Comparison of ENCODE assay signal across 30 cellular contexts in the genomic region with DNA sequence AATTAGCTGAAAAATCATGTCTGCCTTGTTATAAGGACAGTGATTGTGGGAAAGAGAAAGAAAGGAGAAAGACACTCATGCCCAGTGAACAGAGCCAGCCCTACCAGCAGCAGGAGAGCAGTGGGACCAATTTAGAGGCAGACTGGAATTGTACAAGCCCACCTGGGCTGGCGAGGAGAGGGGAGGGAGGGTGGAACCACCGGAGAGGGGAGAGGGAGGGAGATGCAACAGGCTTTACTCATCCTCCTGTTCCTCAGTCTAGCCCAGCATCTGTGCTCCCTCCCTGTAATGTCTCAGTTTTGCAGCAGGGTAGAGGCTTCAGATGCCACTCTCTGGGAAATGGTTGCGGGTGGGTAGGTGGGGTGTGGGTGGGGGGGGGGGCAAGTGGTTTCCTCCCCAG.
"Had no signal": no experiment of that assay in that cellular context is flagged by ENCODE, and none has a peak within 500 bp of the region (broad histone marks: within the 10 kb centered on the region; RNA-seq: fewer than 3 reads in every experiment).

No MANE protein-coding gene starts in this region.

- H3K27me3 ChIP-seq: adrenal gland, body of pancreas, breast epithelium, cardiac muscle cell, colonic mucosa, esophagus squamous epithelium, gastroesophageal sphincter, heart right ventricle had no signal

- H3K36me3 ChIP-seq: adrenal gland, breast epithelium, cardiac muscle cell, colonic mucosa, esophagus squamous epithelium, gastroesophageal sphincter had no signal

- DNase-seq: activated CD4-positive, alpha-beta memory T cell treated with anti-CD3 and anti-CD28 coated beads, Interleukin-2, amount 10 ng/mL, durations not matched to agents 7 days and 5 days; activated CD4-positive, alpha-beta T cell treated with anti-CD3 and anti-CD28 coated beads for 1 hour; activated CD4-positive, alpha-beta T cell treated with anti-CD3 and anti-CD28 coated beads for 4 hours; activated CD4-positive, alpha-beta T cell treated with anti-CD3 and anti-CD28 coated beads, Interleukin-2, amount 10 ng/mL, durations not matched to agents 7 days and 5 days; activated CD4-positive, alpha-beta T cell treated with anti-CD3 and anti-CD28 coated beads, Interleukin-2, amount 50 U/mL, for 4 hours; activated CD8-positive, alpha-beta memory T cell treated with anti-CD3 and anti-CD28 coated beads for 24 hours; activated effector memory CD4-positive, alpha-beta T cell treated with anti-CD3 and anti-CD28 coated beads, Interleukin-2, amount 50 U/mL, for 16 hours; activated naive CD4-positive, alpha-beta T cell treated with anti-CD3 and anti-CD28 coated beads for 36 hours; activated naive CD8-positive, alpha-beta T cell treated with anti-CD3 and anti-CD28 coated beads for 36 hours; activated naive CD8-positive, alpha-beta T cell treated with anti-CD3 and anti-CD28 coated beads, Interleukin-2, amount 50 U/mL, for 24 hours; activated T-cell treated with anti-CD3 and anti-CD28 coated beads, Interleukin-2, amount 50 U/mL, for 48 hours; adrenal gland; aorta; body of pancreas; central memory CD4-positive, alpha-beta T cell; cerebellar nuclear complex; colonic mucosa; effector CD8-positive, alpha-beta T cell; esophagus squamous epithelium; foreskin melanocyte; heart right ventricle; T-cell; T-helper 2 cell had no signal

- H3K27me3 Mint-ChIP-seq: activated CD4-positive, alpha-beta memory T cell treated with anti-CD3 and anti-CD28 coated beads, Interleukin-2, amount 10 ng/mL, durations not matched to agents 7 days and 5 days; activated CD4-positive, alpha-beta T cell treated with anti-CD3 and anti-CD28 coated beads, Interleukin-2, amount 10 ng/mL, durations not matched to agents 7 days and 5 days; activated naive CD4-positive, alpha-beta T cell treated with anti-CD3 and anti-CD28 coated beads, Interleukin-2, amount 50 U/mL, for 24 hours; activated naive CD8-positive, alpha-beta T cell treated with anti-CD3 and anti-CD28 coated beads for 36 hours; activated naive CD8-positive, alpha-beta T cell treated with anti-CD3 and anti-CD28 coated beads, Interleukin-2, amount 50 U/mL, for 24 hours; T-cell had no signal

- ATAC-seq: activated naive CD8-positive, alpha-beta T cell treated with anti-CD3 and anti-CD28 coated beads, Interleukin-2, amount 50 U/mL, for 24 hours; body of pancreas; gastroesophageal sphincter; heart right ventricle; T-cell; WTC11 had no signal

- H3K9me3 Mint-ChIP-seq: activated CD4-positive, alpha-beta memory T cell treated with anti-CD3 and anti-CD28 coated beads, Interleukin-2, amount 10 ng/mL, durations not matched to agents 7 days and 5 days; activated CD4-positive, alpha-beta T cell treated with anti-CD3 and anti-CD28 coated beads, Interleukin-2, amount 10 ng/mL, durations not matched to agents 7 days and 5 days; activated naive CD4-positive, alpha-beta T cell treated with anti-CD3 and anti-CD28 coated beads for 36 hours; activated naive CD4-positive, alpha-beta T cell treated with anti-CD3 and anti-CD28 coated beads, Interleukin-2, amount 50 U/mL, for 24 hours; activated naive CD8-positive, alpha-beta T cell treated with anti-CD3 and anti-CD28 coated beads for 36 hours; activated naive CD8-positive, alpha-beta T cell treated with anti-CD3 and anti-CD28 coated beads, Interleukin-2, amount 50 U/mL, for 24 hours; activated T-helper 1 cell treated with anti-CD3 and anti-CD28 coated beads, Interleukin-12 subunit alpha, Interleukin-12 subunit beta, Interleukin-2, Interleukin-4 antibody, amounts not matched to agents 30 ng/mL and 10 ng/mL and 1 ng/mL, durations not matched to agents 14 hours and 24 hours and 36 hours; activated T-helper 2 cell treated with anti-CD3 and anti-CD28 coated beads, Interferon-gamma antibody, Interleukin-2, Interleukin-4, amounts not matched to agents 10 μg/mL and 5 μg/mL and 100 μg/mL, durations not matched to agents 14 hours and 24 hours and 36 hours; T-cell; WTC11 had no signal

- H3K4me1 Mint-ChIP-seq: activated CD4-positive, alpha-beta T cell treated with anti-CD3 and anti-CD28 coated beads, Interleukin-2, amount 10 ng/mL, durations not matched to agents 7 days and 5 days; activated naive CD4-positive, alpha-beta T cell treated with anti-CD3 and anti-CD28 coated beads, Interleukin-2, amount 50 U/mL, for 24 hours; T-cell had no signal

- H3K27ac Mint-ChIP-seq: activated CD4-positive, alpha-beta memory T cell treated with anti-CD3 and anti-CD28 coated beads, Interleukin-2, amount 10 ng/mL, durations not matched to agents 7 days and 5 days; activated CD4-positive, alpha-beta T cell treated with anti-CD3 and anti-CD28 coated beads, Interleukin-2, amount 10 ng/mL, durations not matched to agents 7 days and 5 days; activated naive CD4-positive, alpha-beta T cell treated with anti-CD3 and anti-CD28 coated beads for 36 hours; activated naive CD4-positive, alpha-beta T cell treated with anti-CD3 and anti-CD28 coated beads, Interleukin-2, amount 50 U/mL, for 24 hours; activated naive CD8-positive, alpha-beta T cell treated with anti-CD3 and anti-CD28 coated beads for 36 hours; activated naive CD8-positive, alpha-beta T cell treated with anti-CD3 and anti-CD28 coated beads, Interleukin-2, amount 50 U/mL, for 24 hours; activated T-helper 1 cell treated with anti-CD3 and anti-CD28 coated beads, Interleukin-12 subunit alpha, Interleukin-12 subunit beta, Interleukin-2, Interleukin-4 antibody, amounts not matched to agents 30 ng/mL and 10 ng/mL and 1 ng/mL, durations not matched to agents 14 hours and 24 hours and 36 hours; activated T-helper 2 cell treated with anti-CD3 and anti-CD28 coated beads, Interferon-gamma antibody, Interleukin-2, Interleukin-4, amounts not matched to agents 10 μg/mL and 5 μg/mL and 100 μg/mL, durations not matched to agents 14 hours and 24 hours and 36 hours; T-cell; WTC11 had no signal

- H3K36me3 Mint-ChIP-seq: activated naive CD4-positive, alpha-beta T cell treated with anti-CD3 and anti-CD28 coated beads, Interleukin-2, amount 50 U/mL, for 24 hours; activated naive CD8-positive, alpha-beta T cell treated with anti-CD3 and anti-CD28 coated beads for 36 hours; WTC11 had no signal

- H3K4me3 Mint-ChIP-seq: activated CD4-positive, alpha-beta memory T cell treated with anti-CD3 and anti-CD28 coated beads, Interleukin-2, amount 10 ng/mL, durations not matched to agents 7 days and 5 days; activated CD4-positive, alpha-beta T cell treated with anti-CD3 and anti-CD28 coated beads, Interleukin-2, amount 10 ng/mL, durations not matched to agents 7 days and 5 days; activated naive CD4-positive, alpha-beta T cell treated with anti-CD3 and anti-CD28 coated beads for 36 hours; activated naive CD4-positive, alpha-beta T cell treated with anti-CD3 and anti-CD28 coated beads, Interleukin-2, amount 50 U/mL, for 24 hours; activated naive CD8-positive, alpha-beta T cell treated with anti-CD3 and anti-CD28 coated beads for 36 hours; activated naive CD8-positive, alpha-beta T cell treated with anti-CD3 and anti-CD28 coated beads, Interleukin-2, amount 50 U/mL, for 24 hours; activated T-helper 1 cell treated with anti-CD3 and anti-CD28 coated beads, Interleukin-12 subunit alpha, Interleukin-12 subunit beta, Interleukin-2, Interleukin-4 antibody, amounts not matched to agents 30 ng/mL and 10 ng/mL and 1 ng/mL, durations not matched to agents 14 hours and 24 hours and 36 hours; T-cell; WTC11 had no signal

- H3K4me3 ChIP-seq: adrenal gland, body of pancreas, breast epithelium, cardiac muscle cell, colonic mucosa, esophagus squamous epithelium, gastroesophageal sphincter, heart right ventricle had no signal
